In the genomic region with DNA sequence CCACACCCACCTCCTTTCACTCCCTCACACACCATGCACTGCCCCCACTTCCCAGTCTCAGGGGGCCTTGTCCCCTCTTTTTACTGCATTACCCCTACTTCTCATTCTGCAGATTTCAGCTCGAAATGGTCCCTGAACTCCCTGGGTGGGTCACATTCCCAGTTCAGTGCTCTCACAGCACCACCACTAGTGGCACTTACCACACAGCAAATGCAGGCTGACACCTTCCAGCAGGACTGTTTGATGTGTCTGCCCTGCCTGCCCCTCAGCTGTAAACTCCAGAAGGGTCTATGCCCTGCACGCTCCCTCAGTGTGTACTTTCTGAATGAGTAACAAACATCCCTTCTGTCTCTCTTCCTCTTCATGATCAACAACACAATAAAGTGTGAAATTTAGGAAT, we compare ENCODE assay signal across 2 cellular contexts.
TF ChIP-seq lines count a peak whose summit lies in the region.

No MANE protein-coding gene starts in this region.

TF ChIP-seq in SK-N-SH, 30 proteins besides CTCF, POLR2A, EP300 and RAD21 (continued from another document):
- TF ChIP-seq GATA2 (CRISPR knock-in tag; IDR thresholded peaks at IDR 0.05), result no peak
- TF ChIP-seq ELF1 (IDR thresholded peaks at IDR 0.05), result no peak
- no peak for TF ChIP-seq SMC3 (IDR thresholded peaks at IDR 0.05; ENCODE audit: low read depth, low read length)
- TF ChIP-seq RXRA (IDR thresholded peaks at IDR 0.05; ENCODE audit: borderline replicate concordance, low read depth), result no peak
- no peak for TF ChIP-seq TCF12 (IDR thresholded peaks at IDR 0.05)
- no peak for TF ChIP-seq MEF2A (IDR thresholded peaks at IDR 0.05; ENCODE audit: borderline replicate concordance, low read depth)
- TF ChIP-seq FOXM1 (IDR thresholded peaks at IDR 0.05; ENCODE audit: low read depth), result no peak
- TF ChIP-seq TAF1 (IDR thresholded peaks at IDR 0.05; ENCODE audit: borderline replicate concordance, low read depth, low read length), result no peak
- no peak for TF ChIP-seq FOXJ3 (CRISPR knock-in tag; IDR thresholded peaks at IDR 0.05)

TF ChIP-seq in SK-N-SH treated with all-trans-retinoic acid at 6 μM for 48 hours, 23 proteins besides CTCF, POLR2A, EP300 and RAD21 (continued from another document):
- TF ChIP-seq, protein P1, sequence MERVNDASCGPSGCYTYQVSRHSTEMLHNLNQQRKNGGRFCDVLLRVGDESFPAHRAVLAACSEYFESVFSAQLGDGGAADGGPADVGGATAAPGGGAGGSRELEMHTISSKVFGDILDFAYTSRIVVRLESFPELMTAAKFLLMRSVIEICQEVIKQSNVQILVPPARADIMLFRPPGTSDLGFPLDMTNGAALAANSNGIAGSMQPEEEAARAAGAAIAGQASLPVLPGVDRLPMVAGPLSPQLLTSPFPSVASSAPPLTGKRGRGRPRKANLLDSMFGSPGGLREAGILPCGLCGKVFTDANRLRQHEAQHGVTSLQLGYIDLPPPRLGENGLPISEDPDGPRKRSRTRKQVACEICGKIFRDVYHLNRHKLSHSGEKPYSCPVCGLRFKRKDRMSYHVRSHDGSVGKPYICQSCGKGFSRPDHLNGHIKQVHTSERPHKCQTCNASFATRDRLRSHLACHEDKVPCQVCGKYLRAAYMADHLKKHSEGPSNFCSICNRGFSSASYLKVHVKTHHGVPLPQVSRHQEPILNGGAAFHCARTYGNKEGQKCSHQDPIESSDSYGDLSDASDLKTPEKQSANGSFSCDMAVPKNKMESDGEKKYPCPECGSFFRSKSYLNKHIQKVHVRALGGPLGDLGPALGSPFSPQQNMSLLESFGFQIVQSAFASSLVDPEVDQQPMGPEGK (CRISPR knock-in tag; IDR thresholded peaks at IDR 0.05; ENCODE audit: borderline replicate concordance), result no peak
- no peak for TF ChIP-seq ARNTL (CRISPR knock-in tag; IDR thresholded peaks at IDR 0.05; ENCODE audit: borderline replicate concordance, low read depth)
- no peak for TF ChIP-seq TCF4 (CRISPR knock-in tag; IDR thresholded peaks at IDR 0.05; ENCODE audit: borderline replicate concordance)
- TF ChIP-seq SNAI2 (CRISPR knock-in tag; IDR thresholded peaks at IDR 0.05), result no peak
- no peak for TF ChIP-seq ZC3H10 (CRISPR knock-in tag; IDR thresholded peaks at IDR 0.05)
- no peak for TF ChIP-seq ZFP3 (CRISPR knock-in tag; IDR thresholded peaks at IDR 0.05)
- TF ChIP-seq OSR1 (CRISPR knock-in tag; IDR thresholded peaks at IDR 0.05), result no peak
- no peak for TF ChIP-seq PPARA (CRISPR knock-in tag; IDR thresholded peaks at IDR 0.05; ENCODE audit: borderline replicate concordance)
- TF ChIP-seq, protein P2, sequence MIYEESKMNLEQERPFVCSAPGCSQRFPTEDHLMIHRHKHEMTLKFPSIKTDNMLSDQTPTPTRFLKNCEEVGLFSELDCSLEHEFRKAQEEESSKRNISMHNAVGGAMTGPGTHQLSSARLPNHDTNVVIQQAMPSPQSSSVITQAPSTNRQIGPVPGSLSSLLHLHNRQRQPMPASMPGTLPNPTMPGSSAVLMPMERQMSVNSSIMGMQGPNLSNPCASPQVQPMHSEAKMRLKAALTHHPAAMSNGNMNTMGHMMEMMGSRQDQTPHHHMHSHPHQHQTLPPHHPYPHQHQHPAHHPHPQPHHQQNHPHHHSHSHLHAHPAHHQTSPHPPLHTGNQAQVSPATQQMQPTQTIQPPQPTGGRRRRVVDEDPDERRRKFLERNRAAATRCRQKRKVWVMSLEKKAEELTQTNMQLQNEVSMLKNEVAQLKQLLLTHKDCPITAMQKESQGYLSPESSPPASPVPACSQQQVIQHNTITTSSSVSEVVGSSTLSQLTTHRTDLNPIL (CRISPR knock-in tag; IDR thresholded peaks at IDR 0.05; ENCODE audit: low read depth), result no peak
- TF ChIP-seq RARB (CRISPR knock-in tag; IDR thresholded peaks at IDR 0.05), result no peak
- no peak for TF ChIP-seq ZNF565 (CRISPR knock-in tag; conservative IDR thresholded peaks at IDR 0.05; ENCODE audit: low read depth)
